In the genomic region with DNA sequence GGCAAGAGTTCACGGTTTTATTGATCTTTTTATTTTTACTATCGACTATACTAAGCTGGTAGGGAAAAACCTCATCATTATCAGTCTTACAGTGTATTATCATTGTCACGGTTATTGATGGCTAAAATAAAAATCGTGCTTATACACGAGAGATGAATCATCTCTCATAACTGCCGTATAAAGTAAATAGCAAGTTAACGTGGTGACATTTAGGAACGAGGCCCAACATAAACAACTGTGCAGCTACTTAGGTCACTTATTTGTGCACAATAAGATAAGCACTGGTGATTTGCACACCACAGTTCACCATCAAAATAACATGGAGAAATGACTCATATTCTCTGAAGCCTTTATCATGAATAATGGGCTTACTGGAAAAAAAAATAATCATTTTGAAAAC, we compare ENCODE assay signal across 1 cellular context.
TF ChIP-seq lines count a peak whose summit lies in the region.

No MANE protein-coding gene starts in this region.

TF ChIP-seq in GM23338, 12 proteins besides CTCF, POLR2A, EP300 and RAD21 (continued from another document):
- TF ChIP-seq ZNF462 (CRISPR knock-in tag; IDR thresholded peaks at IDR 0.05) (no peak), ETS1 (IDR thresholded peaks at IDR 0.05) (no peak), JUNB (IDR thresholded peaks at IDR 0.05; ENCODE audit: unreplicated experiment) (no peak), ZNF331 (CRISPR knock-in tag; IDR thresholded peaks at IDR 0.05; ENCODE audit: low read depth) (no peak), CREB1 (CRISPR knock-in tag; IDR thresholded peaks at IDR 0.05; ENCODE audit: low read depth) (no peak), ZNF114 (CRISPR knock-in tag; IDR thresholded peaks at IDR 0.05) (no peak), POLR2AphosphoS5 (IDR thresholded peaks at IDR 0.05; ENCODE audit: low read depth) (no peak), STAT1 (IDR thresholded peaks at IDR 0.05; ENCODE audit: unreplicated experiment) (no peak)
- TF ChIP-seq, protein P1, sequence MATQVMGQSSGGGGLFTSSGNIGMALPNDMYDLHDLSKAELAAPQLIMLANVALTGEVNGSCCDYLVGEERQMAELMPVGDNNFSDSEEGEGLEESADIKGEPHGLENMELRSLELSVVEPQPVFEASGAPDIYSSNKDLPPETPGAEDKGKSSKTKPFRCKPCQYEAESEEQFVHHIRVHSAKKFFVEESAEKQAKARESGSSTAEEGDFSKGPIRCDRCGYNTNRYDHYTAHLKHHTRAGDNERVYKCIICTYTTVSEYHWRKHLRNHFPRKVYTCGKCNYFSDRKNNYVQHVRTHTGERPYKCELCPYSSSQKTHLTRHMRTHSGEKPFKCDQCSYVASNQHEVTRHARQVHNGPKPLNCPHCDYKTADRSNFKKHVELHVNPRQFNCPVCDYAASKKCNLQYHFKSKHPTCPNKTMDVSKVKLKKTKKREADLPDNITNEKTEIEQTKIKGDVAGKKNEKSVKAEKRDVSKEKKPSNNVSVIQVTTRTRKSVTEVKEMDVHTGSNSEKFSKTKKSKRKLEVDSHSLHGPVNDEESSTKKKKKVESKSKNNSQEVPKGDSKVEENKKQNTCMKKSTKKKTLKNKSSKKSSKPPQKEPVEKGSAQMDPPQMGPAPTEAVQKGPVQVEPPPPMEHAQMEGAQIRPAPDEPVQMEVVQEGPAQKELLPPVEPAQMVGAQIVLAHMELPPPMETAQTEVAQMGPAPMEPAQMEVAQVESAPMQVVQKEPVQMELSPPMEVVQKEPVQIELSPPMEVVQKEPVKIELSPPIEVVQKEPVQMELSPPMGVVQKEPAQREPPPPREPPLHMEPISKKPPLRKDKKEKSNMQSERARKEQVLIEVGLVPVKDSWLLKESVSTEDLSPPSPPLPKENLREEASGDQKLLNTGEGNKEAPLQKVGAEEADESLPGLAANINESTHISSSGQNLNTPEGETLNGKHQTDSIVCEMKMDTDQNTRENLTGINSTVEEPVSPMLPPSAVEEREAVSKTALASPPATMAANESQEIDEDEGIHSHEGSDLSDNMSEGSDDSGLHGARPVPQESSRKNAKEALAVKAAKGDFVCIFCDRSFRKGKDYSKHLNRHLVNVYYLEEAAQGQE (IDR thresholded peaks at IDR 0.05; ENCODE audit: unreplicated experiment) = no peak
